In the genomic region with DNA sequence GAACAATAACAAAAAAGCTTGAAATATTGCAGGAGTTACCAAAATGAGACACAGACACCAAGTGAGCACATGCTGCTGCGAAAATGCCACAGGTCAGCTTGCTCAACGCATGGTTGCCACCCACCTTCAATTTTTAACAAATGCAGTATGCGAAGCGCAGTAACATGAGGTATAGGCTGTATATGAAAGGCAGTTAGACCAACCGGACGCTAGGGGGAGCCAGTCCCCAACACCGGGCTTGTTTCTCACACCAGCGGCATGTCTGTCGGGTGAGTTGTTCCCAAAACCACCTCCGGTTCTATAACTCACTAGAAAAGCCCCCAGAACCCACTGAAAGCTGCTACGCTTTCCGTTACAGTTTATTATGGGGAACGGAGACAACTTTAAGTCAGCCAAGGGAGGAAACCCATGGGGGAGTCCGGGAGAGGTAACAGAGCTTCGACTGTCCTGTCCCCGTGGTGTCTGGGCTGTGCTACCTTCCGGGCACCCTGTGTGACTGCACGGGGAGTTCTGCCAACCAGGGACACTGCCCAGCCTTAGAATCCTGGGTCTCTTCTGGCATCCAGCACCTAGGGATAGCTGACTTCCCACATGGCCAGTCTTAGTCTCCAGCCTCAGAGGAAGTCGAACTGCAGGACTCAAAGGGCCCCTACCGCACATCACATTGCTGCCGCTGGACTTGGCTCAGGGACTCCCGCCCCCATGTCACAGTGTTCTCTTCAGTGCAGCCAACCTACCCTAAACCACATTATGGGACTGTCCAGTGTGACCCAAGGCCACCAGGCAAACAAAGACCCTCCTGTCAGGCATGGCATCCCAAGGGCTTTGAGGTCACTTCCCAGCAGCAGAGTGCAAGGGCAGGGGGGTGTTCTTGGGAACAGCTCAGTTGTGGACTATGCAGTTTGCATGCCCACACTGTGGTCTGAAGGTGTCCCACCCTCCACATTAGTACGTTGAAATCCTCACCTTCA, we compare ENCODE assay signal across 8 cellular contexts. TPM values are rescaled to one million over a fixed set of nuclear protein-coding genes. Genes with fewer than 3 reads are reported as not detected.
A peak's percentile ranks its signal among the peaks of the same experiment; 100 is the strongest.
DNase-seq lines count a peak whose midpoint lies in the region; TF ChIP-seq lines count a peak whose summit lies in the region.

No MANE protein-coding gene starts in this region.

- no peaks in the 10 kb centered on the region for H3K4me1 ChIP-seq in HEK293 (ENCODE audit: control insufficient read depth, insufficient read depth, low read length)
- no peaks in the 10 kb centered on the region for H3K4me1 ChIP-seq in parathyroid adenoma
- peaks cover 4 to 10% (median 9%) of the 10 kb centered on the region in 4 donors for H3K4me1 ChIP-seq in tibial artery

- H3K27me3 ChIP-seq in GM06990 (replicated peaks; ENCODE audit: control insufficient read depth, insufficient read depth, low read length) (no peaks in the 10 kb centered on the region), MG63 (no peaks in the 10 kb centered on the region), parathyroid adenoma (ENCODE audit: control insufficient read depth, insufficient read depth, low read length) (no peaks in the 10 kb centered on the region), tibial artery (peaks cover 0 to 13% of the 10 kb centered on the region in 2 donors)

- peak overlapping the region; percentile 18 for H3K4me2 ChIP-seq in parathyroid adenoma (ENCODE audit: low read length)

- H3K9ac ChIP-seq in parathyroid adenoma, result no peak overlapping the region

- no peaks in the 10 kb centered on the region for H3K9me3 ChIP-seq in HEK293 (ENCODE audit: control insufficient read depth, insufficient read depth, low read depth, low read length)
- H3K9me3 ChIP-seq in MG63, result no peaks in the 10 kb centered on the region
- no peaks in the 10 kb centered on the region for H3K9me3 ChIP-seq in parathyroid adenoma (ENCODE audit: control insufficient read depth, low read length)
- no peaks in the 10 kb centered on the region for H3K9me3 ChIP-seq in tibial artery

- CTCF ChIA-PET in HEK293 (lab: Yijun Ruan, JAX), result interaction anchor here (0.6 to 3.4 kb wide), 31 partner anchors 11 to 1343 kb away, joined by 3 to 23 read pairs (median 3); a partner anchor contains a TSS

- DNase-seq in GM06990 (ENCODE audit: extremely low read depth, insufficient read length) (peak; percentile 71), MG63 (peak; percentile 74), SIG-M5 treated with dmso at 0.1 percent for 504 hours (lab: John Stamatoyannopoulos, UW; ENCODE audit: unreplicated experiment) (peak; percentile 92), activated gamma-delta T cell (lab: John Stamatoyannopoulos, UW) (peak; percentile 16), germinal center (ENCODE audit: low spot score) (peak; percentile 77), tibial artery (peak; percentile 72 to 87)

- no peaks in the 10 kb centered on the region for H3K79me2 ChIP-seq in parathyroid adenoma

- TF ChIP-seq CTCF in GM06990 (IDR thresholded peaks at IDR 0.05; ENCODE audit: insufficient read depth, low read length, poor library complexity, severe bottlenecking), result peak; percentile 93
- peak; percentile 85 for TF ChIP-seq CTCF in HEK293 (tag by site-specific recombination; IDR thresholded peaks at IDR 0.05)
- TF ChIP-seq CTCF in parathyroid adenoma (IDR thresholded peaks at IDR 0.05), result peak; percentile 75
- TF ChIP-seq CTCF in tibial artery (IDR thresholded peaks at IDR 0.05), result peak; percentile 75 to 88

- H2AFZ ChIP-seq in parathyroid adenoma, result peak overlapping the region; percentile 40

- H3K27ac ChIP-seq in HEK293 (ENCODE audit: extremely low read depth, low read depth, low read length) (no peak overlapping the region), parathyroid adenoma (no peak overlapping the region), tibial artery (no peak overlapping the region)

- H3K36me3 ChIP-seq in GM06990 (ENCODE audit: control insufficient read depth, insufficient read depth, low read length) (peaks cover 3% of the 10 kb centered on the region), HEK293 (ENCODE audit: control insufficient read depth in 2 of 2, insufficient read depth in 1 of 2, low read length in 2 of 2) (peaks cover 0 to 10% of the 10 kb centered on the region in 2 experiments; a peak in 1 of 3 replicates), MG63 (peaks cover 12% of the 10 kb centered on the region), parathyroid adenoma (ENCODE audit: control insufficient read depth, insufficient read depth, low read length) (no peaks in the 10 kb centered on the region), tibial artery (peaks cover 0 to 12% (median 12%) of the 10 kb centered on the region in 3 donors)

- H3K4me3 ChIP-seq in GM06990 (replicated peaks; ENCODE audit: low read depth, low read length) (0 out of 2 replicates have a peak overlapping the region, but pooled peaks have one; percentile 15), HEK293 (ENCODE audit: low read depth, low read length) (no peak overlapping the region), MG63 (no peak overlapping the region; the same call in 1 of the 2 replicates), parathyroid adenoma (ENCODE audit: low read depth, low read length) (no peak overlapping the region), tibial artery (peak overlapping the region; percentile 15 to 20)

- intact Hi-C loops in tibial artery (cut with DNase I; ENCODE audit: low total_unique reads), result no loop called here

- POLR2A ChIA-PET in HEK293 (lab: Yijun Ruan, JAX), result no interaction called here

TF ChIP-seq in HEK293, 187 proteins besides CTCF, POLR2A, EP300 and RAD21:
- TF ChIP-seq SP7 (tag by site-specific recombination; IDR thresholded peaks at IDR 0.05) (0 out of 2 replicates have a peak, but pooled peaks have one; percentile 31), ZNF555 (tag by site-specific recombination; conservative IDR thresholded peaks at IDR 0.05) (no peak), ZBTB17 (tag by site-specific recombination; IDR thresholded peaks at IDR 0.05) (peak; percentile 57), ZNF529 (tag by site-specific recombination; IDR thresholded peaks at IDR 0.05; ENCODE audit: insufficient replicate concordance) (peak; percentile 1), SCRT2 (tag by site-specific recombination; IDR thresholded peaks at IDR 0.05) (peak; percentile 95), ZNF654 (tag by site-specific recombination; IDR thresholded peaks at IDR 0.05; ENCODE audit: low read depth) (peak; percentile 76), ZNF24 (tag by site-specific recombination; IDR thresholded peaks at IDR 0.05) (no peak), ZFHX2 (tag by site-specific recombination; conservative IDR thresholded peaks at IDR 0.05) (0 out of 2 replicates have a peak, but pooled peaks have one; percentile 32), ZNF239 (tag by site-specific recombination; IDR thresholded peaks at IDR 0.05) (no peak), SCRT1 (tag by site-specific recombination; IDR thresholded peaks at IDR 0.05; ENCODE audit: borderline replicate concordance) (peak; percentile 92), ZNF660 (tag by site-specific recombination; IDR thresholded peaks at IDR 0.05) (0 out of 2 replicates have a peak, but pooled peaks have one; percentile 70), EGR2 (tag by site-specific recombination; IDR thresholded peaks at IDR 0.05; ENCODE audit: low read depth) (0 out of 2 replicates have a peak, but pooled peaks have one; percentile 6), ZNF341 (tag by site-specific recombination; IDR thresholded peaks at IDR 0.05; ENCODE audit: low read depth) (peak; percentile 35), ZBTB8A (tag by site-specific recombination; IDR thresholded peaks at IDR 0.05) (0 out of 2 replicates have a peak, but pooled peaks have one; percentile 24), TRIM28 (IDR thresholded peaks at IDR 0.05; ENCODE audit: borderline replicate concordance, low read length) (peak; percentile 47; the same call in 1 of the 2 replicates), ZSCAN30 (tag by site-specific recombination; IDR thresholded peaks at IDR 0.05) (peak; percentile 47; the same call in 1 of the 2 replicates)
- TF ChIP-seq, protein P1, sequence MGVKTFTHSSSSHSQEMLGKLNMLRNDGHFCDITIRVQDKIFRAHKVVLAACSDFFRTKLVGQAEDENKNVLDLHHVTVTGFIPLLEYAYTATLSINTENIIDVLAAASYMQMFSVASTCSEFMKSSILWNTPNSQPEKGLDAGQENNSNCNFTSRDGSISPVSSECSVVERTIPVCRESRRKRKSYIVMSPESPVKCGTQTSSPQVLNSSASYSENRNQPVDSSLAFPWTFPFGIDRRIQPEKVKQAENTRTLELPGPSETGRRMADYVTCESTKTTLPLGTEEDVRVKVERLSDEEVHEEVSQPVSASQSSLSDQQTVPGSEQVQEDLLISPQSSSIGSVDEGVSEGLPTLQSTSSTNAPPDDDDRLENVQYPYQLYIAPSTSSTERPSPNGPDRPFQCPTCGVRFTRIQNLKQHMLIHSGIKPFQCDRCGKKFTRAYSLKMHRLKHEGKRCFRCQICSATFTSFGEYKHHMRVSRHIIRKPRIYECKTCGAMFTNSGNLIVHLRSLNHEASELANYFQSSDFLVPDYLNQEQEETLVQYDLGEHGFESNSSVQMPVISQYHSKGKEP (tag by site-specific recombination; IDR thresholded peaks at IDR 0.05), result peak; percentile 92
- TF ChIP-seq, protein P2, sequence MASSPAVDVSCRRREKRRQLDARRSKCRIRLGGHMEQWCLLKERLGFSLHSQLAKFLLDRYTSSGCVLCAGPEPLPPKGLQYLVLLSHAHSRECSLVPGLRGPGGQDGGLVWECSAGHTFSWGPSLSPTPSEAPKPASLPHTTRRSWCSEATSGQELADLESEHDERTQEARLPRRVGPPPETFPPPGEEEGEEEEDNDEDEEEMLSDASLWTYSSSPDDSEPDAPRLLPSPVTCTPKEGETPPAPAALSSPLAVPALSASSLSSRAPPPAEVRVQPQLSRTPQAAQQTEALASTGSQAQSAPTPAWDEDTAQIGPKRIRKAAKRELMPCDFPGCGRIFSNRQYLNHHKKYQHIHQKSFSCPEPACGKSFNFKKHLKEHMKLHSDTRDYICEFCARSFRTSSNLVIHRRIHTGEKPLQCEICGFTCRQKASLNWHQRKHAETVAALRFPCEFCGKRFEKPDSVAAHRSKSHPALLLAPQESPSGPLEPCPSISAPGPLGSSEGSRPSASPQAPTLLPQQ (tag by site-specific recombination; IDR thresholded peaks at IDR 0.05), result no peak

RNA-seq across cellular contexts. Expression of a gene that starts 14.0 kb away (rescaled TPM):
- total RNA-seq in MG63 (2014; rRNA removed; shearing (Covaris generic); ENCODE audit: low replicate concordance), result 68.1 and 133 TPM in 2 replicates

Comparison
In these comparisons a context has a peak if more than half of its experiments do, and no peak if none do; other contexts are left out.
1. DNase-seq: peak in every context shown above with its lines; median percentile 92 in SIG-M5 treated with dmso at 0.1 percent for 504 hours; 80 in tibial artery; 77 in germinal center; 74 in MG63; 71 in GM06990; 16 in activated gamma-delta T cell.
2. H3K4me3 ChIP-seq: peak in GM06990 (single experiment) and tibial artery (2 of 2); none in HEK293 (single experiment), MG63 (single experiment) and parathyroid adenoma (single experiment).
3. Peak in every context shown above with its lines, with median percentiles within 50 percentile points of each other: CTCF ChIP-seq.